ENCODE assay signal across 8 cellular contexts in the genomic region with DNA sequence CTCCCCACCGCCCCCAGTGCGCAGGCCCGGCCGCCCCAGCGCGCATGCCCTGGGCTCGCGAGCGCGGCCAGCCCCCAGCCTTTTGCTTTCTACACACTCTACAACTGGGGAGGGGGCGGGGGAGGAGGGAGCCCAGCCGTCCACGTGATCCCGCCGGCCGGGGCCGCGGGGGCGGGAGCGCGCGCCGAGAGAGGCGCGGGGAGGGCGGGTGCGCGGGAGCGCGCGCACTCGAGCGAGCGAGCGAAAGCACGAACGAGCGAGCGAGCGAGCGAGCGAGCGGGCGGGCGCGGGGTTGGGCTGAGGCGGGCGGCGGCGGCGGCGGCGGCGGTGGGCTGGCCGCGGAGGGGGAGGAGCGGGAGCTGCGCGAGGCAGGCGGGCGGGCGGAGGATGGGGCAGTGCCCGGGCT. TPM values are rescaled to one million over a fixed set of nuclear protein-coding genes. Genes with fewer than 3 reads are reported as not detected.
A peak's percentile ranks its signal among the peaks of the same experiment; 100 is the strongest.
DNase-seq lines count a peak whose midpoint lies in the region; ATAC-seq and TF ChIP-seq lines count a peak whose summit lies in the region.

A gene (plus strand): TSS at position 395 of the 406 bp plus-strand sequence. CDS start 1,179 bp downstream, outside the sequence.

- peak; percentile 48 for ATAC-seq in HG02973 (IDR thresholded peaks at IDR 0.05; ENCODE audit: unreplicated experiment)
- peak; percentile 71 for ATAC-seq in memory B cell (ENCODE audit: low read depth)

- H3K36me3 Mint-ChIP-seq in endodermal cell (ENCODE audit: low read depth) (no peaks in the 10 kb centered on the region), memory B cell (peaks cover 2% of the 10 kb centered on the region)

- no peak for TF ChIP-seq CTCF in endodermal cell (conservative IDR thresholded peaks at IDR 0.05)

- no peak within 1 kb of the TSS for H3K4me3 Mint-ChIP-seq in endodermal cell
- peak within 1 kb of the TSS; percentile 94 for H3K4me3 Mint-ChIP-seq in memory B cell

- peak within 1 kb of the TSS; percentile 84 for H3K27ac ChIP-seq in endodermal cell (ENCODE audit: low read depth, low read length)

- peaks cover 3% of the 10 kb centered on the region for H3K4me1 Mint-ChIP-seq in endodermal cell
- peaks cover 11% of the 10 kb centered on the region for H3K4me1 Mint-ChIP-seq in memory B cell

- 0% methylated on average over 9 to 60 of the region's 63 CpGs for WGBS in endodermal cell (ENCODE audit: insufficient coverage in 1 of 2, insufficient read length in 1 of 2), 2 experiments

- H3K27ac Mint-ChIP-seq in endodermal cell (peak within 1 kb of the TSS; percentile 90), memory B cell (peak within 1 kb of the TSS; percentile 87)

- no peaks in the 10 kb centered on the region for H3K9me3 ChIP-seq in endodermal cell (ENCODE audit: control insufficient read depth, low read length)

- H3K4me1 ChIP-seq in endodermal cell (ENCODE audit: control insufficient read depth, insufficient read depth, low read length), result peaks cover 8% of the 10 kb centered on the region

- no peaks in the 10 kb centered on the region for H3K36me3 ChIP-seq in endodermal cell (ENCODE audit: control insufficient read depth, insufficient read depth, low read length)

- peaks cover 21% of the 10 kb centered on the region for H3K27me3 ChIP-seq in endodermal cell (ENCODE audit: control insufficient read depth, insufficient read depth, low read length, poor library complexity, severe bottlenecking)

- DNase-seq in NCI-H1105 (lab: John Stamatoyannopoulos, UW), result peak; percentile 78
- no peak for DNase-seq in NCI-H1105 treated with DMSO at 0.1 percent for 48 hours (lab: John Stamatoyannopoulos, UW)
- peak; percentile 65 for DNase-seq in NCI-H2196 treated with DMSO at 0.1 percent for 48 hours (lab: John Stamatoyannopoulos, UW; ENCODE audit: unreplicated experiment)
- DNase-seq in activated CD8-positive, alpha-beta memory T cell treated with anti-CD3 and anti-CD28 coated beads for 1 hour (ENCODE audit: extremely low read depth in 1 of 2, low read depth in 1 of 2), result peak; percentile 3 to 19
- DNase-seq in endodermal cell, result peak; percentile 97
- peak; percentile 71 to 72 for DNase-seq in memory B cell (ENCODE audit: low spot score in 2 of 2)
- DNase-seq in stimulated activated CD4-positive, alpha-beta T cell treated with anti-CD3 and anti-CD28 coated beads, TNF-alpha, amount 100 ng/mL, for 4 hours (ENCODE audit: low read depth in 3 of 3), result peak; percentile 12 to 27 (median 26)

- peak within 1 kb of the TSS; percentile 75 for H3K9ac ChIP-seq in endodermal cell (ENCODE audit: extremely low read depth, low read length, poor library complexity, severe bottlenecking)

- H3K27me3 Mint-ChIP-seq in endodermal cell (ENCODE audit: insufficient read depth) (peaks cover 37% of the 10 kb centered on the region), memory B cell (no peaks in the 10 kb centered on the region)

- H3K9me3 Mint-ChIP-seq in endodermal cell (no peaks in the 10 kb centered on the region), memory B cell (no peaks in the 10 kb centered on the region)

- peak within 1 kb of the TSS; percentile 89 for H3K4me3 ChIP-seq in endodermal cell (ENCODE audit: low read length)

RNA-seq across cellular contexts. Expression of the gene that starts here (rescaled TPM):
- 100 to 1,000 TPM in 1 of 2 donors, 10 to 100 TPM in 1; 76.8 to 106 TPM for total RNA-seq in endodermal cell
- 120 TPM for polyA plus RNA-seq in endodermal cell (2013, experiment 1 of 2)
- polyA plus RNA-seq in endodermal cell (2013, experiment 2 of 2), result 103 TPM
